1 cellular context compared by ENCODE assay signal in the genomic region with DNA sequence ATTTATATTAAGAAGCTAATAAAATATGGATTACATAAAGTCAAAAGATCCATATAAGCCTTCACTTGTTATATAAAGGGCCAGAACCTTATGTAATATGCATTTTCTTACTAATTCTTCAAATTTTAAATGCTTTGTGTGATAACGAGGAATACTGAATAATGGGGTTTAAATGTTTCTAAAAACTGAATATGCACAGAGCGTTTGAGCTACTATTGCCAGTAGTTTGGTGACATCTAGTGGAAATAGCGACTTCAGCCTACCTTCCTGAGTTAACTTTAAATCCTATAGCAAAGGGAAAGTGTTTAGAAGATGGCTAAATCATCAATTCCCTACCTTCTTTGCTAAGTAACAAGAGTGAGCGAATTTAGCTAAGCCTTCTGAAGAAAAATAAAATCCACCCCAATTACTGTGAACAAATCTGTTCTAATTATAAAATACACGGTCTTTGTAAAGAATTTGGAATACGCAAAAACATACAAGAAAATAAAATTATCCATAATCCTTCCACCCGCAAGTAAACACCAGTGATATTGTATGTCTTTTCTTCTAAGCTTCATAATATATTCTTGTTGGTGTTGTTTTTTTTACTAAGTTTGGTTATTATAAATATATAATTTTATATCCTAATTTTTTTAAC.
TF ChIP-seq lines count a peak whose summit lies in the region.

No MANE protein-coding gene starts in this region.

TF ChIP-seq in HepG2, 621 proteins besides CTCF, POLR2A, EP300 and RAD21 (continued from another document):
- TF ChIP-seq, protein P1, sequence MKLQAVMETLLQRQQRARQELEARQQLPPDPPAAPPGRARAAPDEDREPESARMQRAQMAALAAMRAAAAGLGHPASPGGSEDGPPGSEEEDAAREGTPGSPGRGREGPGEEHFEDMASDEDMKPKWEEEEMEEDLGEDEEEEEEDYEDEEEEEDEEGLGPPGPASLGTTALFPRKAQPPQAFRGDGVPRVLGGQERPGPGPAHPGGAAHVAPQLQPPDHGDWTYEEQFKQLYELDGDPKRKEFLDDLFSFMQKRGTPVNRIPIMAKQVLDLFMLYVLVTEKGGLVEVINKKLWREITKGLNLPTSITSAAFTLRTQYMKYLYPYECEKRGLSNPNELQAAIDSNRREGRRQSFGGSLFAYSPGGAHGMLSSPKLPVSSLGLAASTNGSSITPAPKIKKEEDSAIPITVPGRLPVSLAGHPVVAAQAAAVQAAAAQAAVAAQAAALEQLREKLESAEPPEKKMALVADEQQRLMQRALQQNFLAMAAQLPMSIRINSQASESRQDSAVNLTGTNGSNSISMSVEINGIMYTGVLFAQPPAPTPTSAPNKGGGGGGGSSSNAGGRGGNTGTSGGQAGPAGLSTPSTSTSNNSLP (IDR thresholded peaks at IDR 0.05; ENCODE audit: low read depth, low read length), result peak; percentile 53; the same call in 1 of the 2 replicates
- no peak for TF ChIP-seq ZKSCAN8 (CRISPR knock-in tag; IDR thresholded peaks at IDR 0.05; ENCODE audit: borderline replicate concordance)
- TF ChIP-seq NONO (IDR thresholded peaks at IDR 0.05), result no peak
- no peak for TF ChIP-seq NONO (CRISPR knock-in tag; conservative IDR thresholded peaks at IDR 0.05)
- TF ChIP-seq TMF1 (CRISPR knock-in tag; IDR thresholded peaks at IDR 0.05; ENCODE audit: low read depth), result no peak
- no peak for TF ChIP-seq ZBTB38 (CRISPR knock-in tag; IDR thresholded peaks at IDR 0.05)
- no peak for TF ChIP-seq ZZZ3 (CRISPR knock-in tag; IDR thresholded peaks at IDR 0.05; ENCODE audit: borderline replicate concordance)
- no peak for TF ChIP-seq ZNF737 (CRISPR knock-in tag; IDR thresholded peaks at IDR 0.05; ENCODE audit: borderline replicate concordance)
- TF ChIP-seq STAG1 (CRISPR knock-in tag; IDR thresholded peaks at IDR 0.05), result peak; percentile 95
- TF ChIP-seq ELF3 (CRISPR knock-in tag; IDR thresholded peaks at IDR 0.05), result peak; percentile 56; the same call in 1 of the 2 replicates
- no peak for TF ChIP-seq HOXA5 (CRISPR knock-in tag; IDR thresholded peaks at IDR 0.05)
- TF ChIP-seq SMAD3 (CRISPR knock-in tag; IDR thresholded peaks at IDR 0.05), result 0 out of 2 replicates have a peak, but pooled peaks have one; percentile 32
- no peak for TF ChIP-seq ZNF24 (IDR thresholded peaks at IDR 0.05)
- no peak for TF ChIP-seq SP140L (CRISPR knock-in tag; IDR thresholded peaks at IDR 0.05; ENCODE audit: borderline replicate concordance)
- no peak for TF ChIP-seq ZNF282 (IDR thresholded peaks at IDR 0.05; ENCODE audit: partially characterized antibody)
- peak; percentile 46; the same call in 1 of the 2 replicates for TF ChIP-seq ATF2 (CRISPR knock-in tag; IDR thresholded peaks at IDR 0.05)
- TF ChIP-seq PAXIP1 (CRISPR knock-in tag; conservative IDR thresholded peaks at IDR 0.05), result no peak
- TF ChIP-seq KLF16 (CRISPR knock-in tag; IDR thresholded peaks at IDR 0.05), result peak in 1 of 2 experiments; percentile 46; a peak in 1 of 4 replicates
- TF ChIP-seq, protein P2, sequence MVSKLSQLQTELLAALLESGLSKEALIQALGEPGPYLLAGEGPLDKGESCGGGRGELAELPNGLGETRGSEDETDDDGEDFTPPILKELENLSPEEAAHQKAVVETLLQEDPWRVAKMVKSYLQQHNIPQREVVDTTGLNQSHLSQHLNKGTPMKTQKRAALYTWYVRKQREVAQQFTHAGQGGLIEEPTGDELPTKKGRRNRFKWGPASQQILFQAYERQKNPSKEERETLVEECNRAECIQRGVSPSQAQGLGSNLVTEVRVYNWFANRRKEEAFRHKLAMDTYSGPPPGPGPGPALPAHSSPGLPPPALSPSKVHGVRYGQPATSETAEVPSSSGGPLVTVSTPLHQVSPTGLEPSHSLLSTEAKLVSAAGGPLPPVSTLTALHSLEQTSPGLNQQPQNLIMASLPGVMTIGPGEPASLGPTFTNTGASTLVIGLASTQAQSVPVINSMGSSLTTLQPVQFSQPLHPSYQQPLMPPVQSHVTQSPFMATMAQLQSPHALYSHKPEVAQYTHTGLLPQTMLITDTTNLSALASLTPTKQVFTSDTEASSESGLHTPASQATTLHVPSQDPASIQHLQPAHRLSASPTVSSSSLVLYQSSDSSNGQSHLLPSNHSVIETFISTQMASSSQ (IDR thresholded peaks at IDR 0.05; ENCODE audit: low read depth), result no peak
- TF ChIP-seq, protein P2 (CRISPR knock-in tag; IDR thresholded peaks at IDR 0.05; ENCODE audit: borderline replicate concordance), result no peak
- TF ChIP-seq GLI4 (CRISPR knock-in tag; IDR thresholded peaks at IDR 0.05; ENCODE audit: borderline replicate concordance), result no peak
- no peak for TF ChIP-seq CEBPG (CRISPR knock-in tag; IDR thresholded peaks at IDR 0.05)
- TF ChIP-seq, protein P3, sequence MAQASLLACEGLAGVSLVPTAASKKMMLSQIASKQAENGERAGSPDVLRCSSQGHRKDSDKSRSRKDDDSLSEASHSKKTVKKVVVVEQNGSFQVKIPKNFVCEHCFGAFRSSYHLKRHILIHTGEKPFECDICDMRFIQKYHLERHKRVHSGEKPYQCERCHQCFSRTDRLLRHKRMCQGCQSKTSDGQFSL (CRISPR knock-in tag; IDR thresholded peaks at IDR 0.05), result no peak
- no peak for TF ChIP-seq HNRNPLL (IDR thresholded peaks at IDR 0.05; ENCODE audit: low read depth, low read length, poor library complexity, severe bottlenecking)
- no peak for TF ChIP-seq ZBTB7A (CRISPR knock-in tag; IDR thresholded peaks at IDR 0.05)
- no peak for TF ChIP-seq KLF15 (CRISPR knock-in tag; IDR thresholded peaks at IDR 0.05; ENCODE audit: borderline replicate concordance)
- TF ChIP-seq ZNF317 (CRISPR knock-in tag; IDR thresholded peaks at IDR 0.05), result no peak
- TF ChIP-seq ZNF556 (CRISPR knock-in tag; IDR thresholded peaks at IDR 0.05; ENCODE audit: borderline replicate concordance), result no peak
- TF ChIP-seq PHF21A (CRISPR knock-in tag; IDR thresholded peaks at IDR 0.05), result no peak
- no peak for TF ChIP-seq HIVEP1 (CRISPR knock-in tag; IDR thresholded peaks at IDR 0.05)
- TF ChIP-seq ZNF484 (CRISPR knock-in tag; IDR thresholded peaks at IDR 0.05; ENCODE audit: borderline replicate concordance, low read depth), result no peak
- TF ChIP-seq, protein P4, sequence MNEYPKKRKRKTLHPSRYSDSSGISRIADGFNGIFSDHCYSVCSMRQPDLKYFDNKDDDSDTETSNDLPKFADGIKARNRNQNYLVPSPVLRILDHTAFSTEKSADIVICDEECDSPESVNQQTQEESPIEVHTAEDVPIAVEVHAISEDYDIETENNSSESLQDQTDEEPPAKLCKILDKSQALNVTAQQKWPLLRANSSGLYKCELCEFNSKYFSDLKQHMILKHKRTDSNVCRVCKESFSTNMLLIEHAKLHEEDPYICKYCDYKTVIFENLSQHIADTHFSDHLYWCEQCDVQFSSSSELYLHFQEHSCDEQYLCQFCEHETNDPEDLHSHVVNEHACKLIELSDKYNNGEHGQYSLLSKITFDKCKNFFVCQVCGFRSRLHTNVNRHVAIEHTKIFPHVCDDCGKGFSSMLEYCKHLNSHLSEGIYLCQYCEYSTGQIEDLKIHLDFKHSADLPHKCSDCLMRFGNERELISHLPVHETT (CRISPR knock-in tag; conservative IDR thresholded peaks at IDR 0.05), result no peak
- no peak for TF ChIP-seq ZNF460 (CRISPR knock-in tag; IDR thresholded peaks at IDR 0.05; ENCODE audit: borderline replicate concordance)
- TF ChIP-seq, protein P5, sequence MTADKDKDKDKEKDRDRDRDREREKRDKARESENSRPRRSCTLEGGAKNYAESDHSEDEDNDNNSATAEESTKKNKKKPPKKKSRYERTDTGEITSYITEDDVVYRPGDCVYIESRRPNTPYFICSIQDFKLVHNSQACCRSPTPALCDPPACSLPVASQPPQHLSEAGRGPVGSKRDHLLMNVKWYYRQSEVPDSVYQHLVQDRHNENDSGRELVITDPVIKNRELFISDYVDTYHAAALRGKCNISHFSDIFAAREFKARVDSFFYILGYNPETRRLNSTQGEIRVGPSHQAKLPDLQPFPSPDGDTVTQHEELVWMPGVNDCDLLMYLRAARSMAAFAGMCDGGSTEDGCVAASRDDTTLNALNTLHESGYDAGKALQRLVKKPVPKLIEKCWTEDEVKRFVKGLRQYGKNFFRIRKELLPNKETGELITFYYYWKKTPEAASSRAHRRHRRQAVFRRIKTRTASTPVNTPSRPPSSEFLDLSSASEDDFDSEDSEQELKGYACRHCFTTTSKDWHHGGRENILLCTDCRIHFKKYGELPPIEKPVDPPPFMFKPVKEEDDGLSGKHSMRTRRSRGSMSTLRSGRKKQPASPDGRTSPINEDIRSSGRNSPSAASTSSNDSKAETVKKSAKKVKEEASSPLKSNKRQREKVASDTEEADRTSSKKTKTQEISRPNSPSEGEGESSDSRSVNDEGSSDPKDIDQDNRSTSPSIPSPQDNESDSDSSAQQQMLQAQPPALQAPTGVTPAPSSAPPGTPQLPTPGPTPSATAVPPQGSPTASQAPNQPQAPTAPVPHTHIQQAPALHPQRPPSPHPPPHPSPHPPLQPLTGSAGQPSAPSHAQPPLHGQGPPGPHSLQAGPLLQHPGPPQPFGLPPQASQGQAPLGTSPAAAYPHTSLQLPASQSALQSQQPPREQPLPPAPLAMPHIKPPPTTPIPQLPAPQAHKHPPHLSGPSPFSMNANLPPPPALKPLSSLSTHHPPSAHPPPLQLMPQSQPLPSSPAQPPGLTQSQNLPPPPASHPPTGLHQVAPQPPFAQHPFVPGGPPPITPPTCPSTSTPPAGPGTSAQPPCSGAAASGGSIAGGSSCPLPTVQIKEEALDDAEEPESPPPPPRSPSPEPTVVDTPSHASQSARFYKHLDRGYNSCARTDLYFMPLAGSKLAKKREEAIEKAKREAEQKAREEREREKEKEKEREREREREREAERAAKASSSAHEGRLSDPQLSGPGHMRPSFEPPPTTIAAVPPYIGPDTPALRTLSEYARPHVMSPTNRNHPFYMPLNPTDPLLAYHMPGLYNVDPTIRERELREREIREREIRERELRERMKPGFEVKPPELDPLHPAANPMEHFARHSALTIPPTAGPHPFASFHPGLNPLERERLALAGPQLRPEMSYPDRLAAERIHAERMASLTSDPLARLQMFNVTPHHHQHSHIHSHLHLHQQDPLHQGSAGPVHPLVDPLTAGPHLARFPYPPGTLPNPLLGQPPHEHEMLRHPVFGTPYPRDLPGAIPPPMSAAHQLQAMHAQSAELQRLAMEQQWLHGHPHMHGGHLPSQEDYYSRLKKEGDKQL (CRISPR knock-in tag; IDR thresholded peaks at IDR 0.05; ENCODE audit: low read depth), result no peak
